19 cellular contexts compared by ENCODE assay signal in genomic region chr1:119288751-119289150, GRCh38.
"Had no signal": no experiment of that assay in that cellular context is flagged by ENCODE, and none has a peak within 500 bp of the region (broad histone marks: within the 10 kb centered on the region; RNA-seq: fewer than 3 reads in every experiment).

No MANE protein-coding gene starts in this region.

- H3K4me2 ChIP-seq: hepatocyte had no signal

- FAIRE-seq: keratinocyte, urothelium cell line had no signal

- H3K27me3 ChIP-seq: hepatocyte, thyroid gland had no signal

- H2AFZ ChIP-seq: hepatocyte had no signal

- ATAC-seq: activated CD4-positive, alpha-beta T cell treated with anti-CD3 and anti-CD28 coated beads for 36 hours; natural killer cell treated with Interleukin-12 subunit alpha and Interleukin-12 subunit beta and Interleukin-15 and Interleukin-18, amount 100 ng/mL, for 72 hours; stimulated activated naive B cell treated with anti-CD40 and anti-IgM and Interleukin-4, amounts not matched to agents 10 μg/mL and 1 μg/mL and 100 μg/mL, for 72 hours had no signal

- H3K9me3 ChIP-seq: left ventricle myocardium inferior, thyroid gland had no signal

- H3K4me1 ChIP-seq: left ventricle myocardium inferior, thyroid gland had no signal

- DNase-seq: activated CD4-positive, alpha-beta memory T cell treated with anti-CD3 and anti-CD28 coated beads, Interleukin-2, amount 10 ng/mL, durations not matched to agents 7 days and 5 days; activated CD4-positive, alpha-beta T cell treated with anti-CD3 and anti-CD28 coated beads for 36 hours; activated effector memory CD4-positive, alpha-beta T cell treated with anti-CD3 and anti-CD28 coated beads, Interleukin-2, amount 50 U/mL, for 16 hours; activated T-cell treated with anti-CD3 and anti-CD28 coated beads, Interleukin-2, amount 50 U/mL, for 48 hours; amniotic stem cell; cerebellar nuclear complex; left ventricle myocardium inferior; nucleus accumbens; stimulated activated CD4-positive, alpha-beta T cell treated with anti-CD3 and anti-CD28 coated beads, Interleukin-15, amount 100 ng/mL, for 24 hours; stimulated activated CD4-positive, alpha-beta T cell treated with anti-CD3 and anti-CD28 coated beads, Interleukin-4, amount 100 ng/mL, for 1 hour; stimulated activated naive B cell treated with anti-CD40 and anti-IgM and Interleukin-4, amounts not matched to agents 10 μg/mL and 1 μg/mL and 100 μg/mL, for 72 hours; thyroid gland; WERI-Rb-1 had no signal

- H3K27ac ChIP-seq: epithelial cell of prostate, hepatocyte, left ventricle myocardium inferior, skin epidermis, thyroid gland, WERI-Rb-1 had no signal

- H3K4me3 ChIP-seq: hepatocyte, left ventricle myocardium inferior, skin epidermis, thyroid gland had no signal

- H3K36me3 ChIP-seq: left ventricle myocardium inferior, thyroid gland, WERI-Rb-1 had no signal

- H3K79me2 ChIP-seq: hepatocyte had no signal
